16 cellular contexts compared by ENCODE assay signal in the genomic region with DNA sequence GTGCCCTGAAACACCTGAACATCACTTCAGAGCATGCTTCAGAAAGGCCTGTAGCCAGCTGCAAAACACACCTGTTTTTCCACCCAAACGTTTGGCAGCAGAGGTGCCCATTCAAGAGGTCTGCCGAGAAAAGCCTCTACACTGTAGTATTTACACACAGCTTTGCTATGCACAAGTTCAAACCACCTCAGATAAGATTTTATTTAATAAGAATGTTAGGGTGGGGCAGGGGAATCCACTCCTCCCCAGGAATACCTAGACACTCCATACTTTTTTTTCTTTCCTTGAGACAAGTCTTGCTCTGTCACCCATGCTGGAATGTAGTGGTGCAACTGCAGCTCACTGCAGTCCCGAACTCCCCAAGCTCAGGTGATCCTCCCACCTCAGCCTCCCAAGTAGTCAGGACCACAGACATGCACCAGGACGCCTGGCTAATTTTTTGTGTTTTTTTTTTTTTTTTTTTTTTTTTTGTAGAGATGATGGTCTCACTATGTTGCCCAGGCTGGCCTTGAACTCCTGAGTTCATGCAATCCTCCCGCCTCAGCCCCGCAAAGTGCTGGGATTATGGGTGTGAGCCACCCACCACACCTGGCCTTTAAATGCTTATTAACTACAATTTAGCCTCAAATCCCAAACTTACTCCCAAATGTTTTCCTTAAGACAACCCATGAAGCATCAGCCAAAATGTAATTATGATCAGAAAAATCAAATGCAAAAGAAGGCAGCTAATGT. TPM values are rescaled to one million over a fixed set of nuclear protein-coding genes. Genes with fewer than 3 reads are reported as not detected.
A peak's percentile ranks its signal among the peaks of the same experiment; 100 is the strongest.
DNase-seq lines count a peak whose midpoint lies in the region; ATAC-seq and TF ChIP-seq lines count a peak whose summit lies in the region.
"Had no signal": no experiment of that assay in that cellular context is flagged by ENCODE, and none has a peak within 500 bp of the region (broad histone marks: within the 10 kb centered on the region; RNA-seq: fewer than 3 reads in every experiment).

No MANE protein-coding gene starts in this region.

- H3K4me3 ChIP-seq in WI38 (ENCODE audit: low read depth, low read length) (peak overlapping the region; percentile 32), transverse colon (no peak overlapping the region)

- no peak for TF ChIP-seq POLR2A in transverse colon (IDR thresholded peaks at IDR 0.05)

- H3K36me3 ChIP-seq in transverse colon, result peaks cover 0 to 21% (median 8%) of the 10 kb centered on the region in 4 donors

- TF ChIP-seq CTCF in WI38 (IDR thresholded peaks at IDR 0.05; ENCODE audit: low read depth, low read length) (no peak), transverse colon (IDR thresholded peaks at IDR 0.05) (no peak)

- intact Hi-C loops in transverse colon (cut with DNase I; ENCODE audit: low total_unique reads), result no loop called here

- H3K27ac ChIP-seq in transverse colon, result peak overlapping the region; percentile 68 to 79 (median 75)
- no peak overlapping the region for H3K27ac ChIP-seq in substantia nigra (ENCODE audit: low read depth, low read length, poor library complexity, severe bottlenecking)
- H3K27ac ChIP-seq: 22Rv1 had no signal

- DNase-seq in DMS53 (lab: John Stamatoyannopoulos, UW) (peak; percentile 17), DMS53 treated with DMSO at 0.1 percent for 48 hours (lab: John Stamatoyannopoulos, UW; ENCODE audit: unreplicated experiment) (no peak), left lobe of liver (ENCODE audit: low spot score) (no peak), transverse colon (no peak), substantia nigra (lab: John Stamatoyannopoulos, UW) (no peak), NCI-H526 treated with DMSO at 0.1 percent for 48 hours (lab: John Stamatoyannopoulos, UW) (no peak)
- DNase-seq in activated T-cell treated with anti-CD3 and anti-CD28 coated beads, Interleukin-2, amount 50 U/mL, for 1 hour, result no peak
- DNase-seq: activated CD4-positive, alpha-beta T cell treated with anti-CD3 and anti-CD28 coated beads for 36 hours; activated gamma-delta T cell; Karpas-422; mesendoderm; right cardiac atrium had no signal

- no peak for TF ChIP-seq EP300 in transverse colon (IDR thresholded peaks at IDR 0.05; ENCODE audit: low read depth)

- peak; percentile 69 for ATAC-seq in left lobe of liver
- ATAC-seq: right cardiac atrium had no signal

- in situ Hi-C loops in transverse colon (cut with MboI; ENCODE audit: low pct_ligation_motif_present in 1 of 4, low pct_unique_long_range_greater_than_20kb in 1 of 4, low sequenced_read_pairs in 3 of 4), result no loop called here

- H3K4me1 ChIP-seq in transverse colon, result peaks cover 29 to 62% (median 48%) of the 10 kb centered on the region in 4 donors

- no peaks in the 10 kb centered on the region for H3K9me3 ChIP-seq in transverse colon

- WGBS in transverse colon (ENCODE audit: low coverage in 1 of 2), 2 donors, result 67 to 77% methylated on average over 3 to 6 of the region's 6 CpGs

- no peaks in the 10 kb centered on the region for H3K27me3 ChIP-seq in transverse colon

RNA-seq across cellular contexts. Expression of gene MRPL14, which starts 9.7 kb away (rescaled TPM):
- 35.3 TPM for total RNA-seq in left lobe of liver
- 10 to 100 TPM; 15.5 to 54.6 (median 45.9) TPM for total RNA-seq in transverse colon

RNA-seq across cellular contexts. Expression of gene TMEM63B, which starts 9.8 kb away (rescaled TPM):
- total RNA-seq in left lobe of liver (38.0 TPM), transverse colon (100 to 1,000 TPM in 2 of 4 donors, 10 to 100 TPM in 2; 35.0 to 258 (median 89.4) TPM)

RNA-seq across cellular contexts. Expression of gene CAPN11, which starts 41.1 kb away (rescaled TPM):
- total RNA-seq in left lobe of liver, result 0.18 TPM
- 10 to 100 TPM in 1 of 4 donors, 1 to 10 TPM in 2, not detected in 1; 1.6 to 19.8 (median 4.9) TPM for total RNA-seq in transverse colon
- total RNA-seq: NCI-H460, SK-MEL-5 had no signal
